Comparison of ENCODE assay signal across 1 cellular context in genomic region chr15:98304366-98304765, GRCh38.
TF ChIP-seq lines count a peak whose summit lies in the region.

No MANE protein-coding gene starts in this region.

TF ChIP-seq in GM23338, 12 proteins besides CTCF, POLR2A, EP300 and RAD21 (continued from another document):
- no peak for TF ChIP-seq CREB1 (CRISPR knock-in tag; IDR thresholded peaks at IDR 0.05; ENCODE audit: low read depth)
- TF ChIP-seq REST (IDR thresholded peaks at IDR 0.05; ENCODE audit: unreplicated experiment): no peak
- no peak for TF ChIP-seq POLR2AphosphoS5 (IDR thresholded peaks at IDR 0.05; ENCODE audit: low read depth)
